16 cellular contexts compared by ENCODE assay signal in genomic region chr3:187519428-187519890, GRCh38.
DNase-seq lines count a peak whose midpoint lies in the region; ATAC-seq lines count a peak whose summit lies in the region.
"Had no signal": no experiment of that assay in that cellular context is flagged by ENCODE, and none has a peak within 500 bp of the region (broad histone marks: within the 10 kb centered on the region; RNA-seq: fewer than 3 reads in every experiment).

No MANE protein-coding gene starts in this region.

- POLR2A ChIA-PET in activated CD4-positive, alpha-beta memory T cell treated with anti-CD3 and anti-CD28 coated beads, Interleukin-2, amount 10 ng/mL, durations not matched to agents 7 days and 5 days (lab: Charles Lee): no interaction called here

- DNase-seq in AG08396 (ENCODE audit: low spot score): peak; percentile 7
- peak; percentile 51 for DNase-seq in HS-27A (ENCODE audit: low read depth)
- DNase-seq in astrocyte of the hippocampus (ENCODE audit: low read depth, low spot score): peak; percentile 85
- DNase-seq in islet precursor cell: peak; percentile 82
- no peak for DNase-seq in DMS153 treated with DMSO at 0.1 percent for 48 hours (lab: John Stamatoyannopoulos, UW; ENCODE audit: unreplicated experiment)
- no peak for DNase-seq in NOMO-1 treated with dmso at 0.1 percent for 144 hours (lab: John Stamatoyannopoulos, UW; ENCODE audit: unreplicated experiment)
- no peak for DNase-seq in activated CD4-positive, alpha-beta memory T cell treated with anti-CD3 and anti-CD28 coated beads, Interleukin-2, amount 10 ng/mL, durations not matched to agents 7 days and 5 days
- DNase-seq: activated CD4-positive, alpha-beta T cell treated with anti-CD3 and anti-CD28 coated beads, Interleukin-2, amount 50 U/mL, for 4 hours; DMS153; foreskin keratinocyte; MM.1S; SIG-M5; stimulated activated CD4-positive, alpha-beta T cell treated with anti-CD3 and anti-CD28 coated beads, Interleukin-1b, Interleukin-23, amount 100 ng/mL, for 48 hours; stimulated activated CD8-positive, alpha-beta memory T cell treated with anti-CD3 and anti-CD28 coated beads, Interleukin-4, amount 100 ng/mL, for 48 hours; thyroid gland had no signal

- H3K4me3 Mint-ChIP-seq in activated CD4-positive, alpha-beta memory T cell treated with anti-CD3 and anti-CD28 coated beads, Interleukin-2, amount 10 ng/mL, durations not matched to agents 7 days and 5 days: no peak overlapping the region

- H3K4me1 Mint-ChIP-seq in activated CD4-positive, alpha-beta memory T cell treated with anti-CD3 and anti-CD28 coated beads, Interleukin-2, amount 10 ng/mL, durations not matched to agents 7 days and 5 days: no peaks in the 10 kb centered on the region

- H3K27me3 Mint-ChIP-seq in activated CD4-positive, alpha-beta memory T cell treated with anti-CD3 and anti-CD28 coated beads, Interleukin-2, amount 10 ng/mL, durations not matched to agents 7 days and 5 days: peaks cover 8% of the 10 kb centered on the region

- H3K36me3 Mint-ChIP-seq in activated CD4-positive, alpha-beta memory T cell treated with anti-CD3 and anti-CD28 coated beads, Interleukin-2, amount 10 ng/mL, durations not matched to agents 7 days and 5 days (ENCODE audit: low read depth): no peaks in the 10 kb centered on the region

- no peaks in the 10 kb centered on the region for H3K9me3 Mint-ChIP-seq in activated CD4-positive, alpha-beta memory T cell treated with anti-CD3 and anti-CD28 coated beads, Interleukin-2, amount 10 ng/mL, durations not matched to agents 7 days and 5 days

- ATAC-seq in GM18517 (IDR thresholded peaks at IDR 0.05; ENCODE audit: unreplicated experiment): no peak
- ATAC-seq: foreskin keratinocyte had no signal

- no peak overlapping the region for H3K27ac Mint-ChIP-seq in activated CD4-positive, alpha-beta memory T cell treated with anti-CD3 and anti-CD28 coated beads, Interleukin-2, amount 10 ng/mL, durations not matched to agents 7 days and 5 days

- CTCF ChIA-PET in activated CD4-positive, alpha-beta memory T cell treated with anti-CD3 and anti-CD28 coated beads, Interleukin-2, amount 10 ng/mL, durations not matched to agents 7 days and 5 days (lab: Charles Lee): no interaction called here

Comparison
In these comparisons a context has a peak if more than half of its experiments do, and no peak if none do; other contexts are left out.
1. DNase-seq: peak in AG08396 (single experiment), HS-27A (single experiment), astrocyte of the hippocampus (single experiment) and islet precursor cell (single experiment); none in DMS153 treated with DMSO at 0.1 percent for 48 hours (single experiment), NOMO-1 treated with dmso at 0.1 percent for 144 hours (single experiment) and activated CD4-positive, alpha-beta memory T cell treated with anti-CD3 and anti-CD28 coated beads, Interleukin-2, amount 10 ng/mL, durations not matched to agents 7 days and 5 days (single experiment).